Comparison of ENCODE assay signal across 1 cellular context in genomic region chr19:2989236-2989946, GRCh38.
TF ChIP-seq lines count a peak whose summit lies in the region.

No MANE protein-coding gene starts in this region.

TF ChIP-seq in H1, 55 proteins besides CTCF, POLR2A, EP300 and RAD21:
- no peak for TF ChIP-seq RFX5 (IDR thresholded peaks at IDR 0.05; ENCODE audit: borderline replicate concordance, low read depth, low read length)
- TF ChIP-seq MAFK (IDR thresholded peaks at IDR 0.05; ENCODE audit: low read depth, low read length) = no peak
- no peak for TF ChIP-seq SIRT6 (IDR thresholded peaks at IDR 0.05; ENCODE audit: low read length)
- no peak for TF ChIP-seq CREB1 (IDR thresholded peaks at IDR 0.05)
- no peak for TF ChIP-seq CHD1 (IDR thresholded peaks at IDR 0.05; ENCODE audit: low read depth, low read length)
- no peak for TF ChIP-seq BACH1 (IDR thresholded peaks at IDR 0.05; ENCODE audit: low read length)
- no peak for TF ChIP-seq KDM1A (IDR thresholded peaks at IDR 0.05; ENCODE audit: borderline replicate concordance, low read length)
- TF ChIP-seq CHD7 (IDR thresholded peaks at IDR 0.05; ENCODE audit: insufficient replicate concordance, low read length) = no peak
